ENCODE assay signal across 8 cellular contexts in the genomic region with DNA sequence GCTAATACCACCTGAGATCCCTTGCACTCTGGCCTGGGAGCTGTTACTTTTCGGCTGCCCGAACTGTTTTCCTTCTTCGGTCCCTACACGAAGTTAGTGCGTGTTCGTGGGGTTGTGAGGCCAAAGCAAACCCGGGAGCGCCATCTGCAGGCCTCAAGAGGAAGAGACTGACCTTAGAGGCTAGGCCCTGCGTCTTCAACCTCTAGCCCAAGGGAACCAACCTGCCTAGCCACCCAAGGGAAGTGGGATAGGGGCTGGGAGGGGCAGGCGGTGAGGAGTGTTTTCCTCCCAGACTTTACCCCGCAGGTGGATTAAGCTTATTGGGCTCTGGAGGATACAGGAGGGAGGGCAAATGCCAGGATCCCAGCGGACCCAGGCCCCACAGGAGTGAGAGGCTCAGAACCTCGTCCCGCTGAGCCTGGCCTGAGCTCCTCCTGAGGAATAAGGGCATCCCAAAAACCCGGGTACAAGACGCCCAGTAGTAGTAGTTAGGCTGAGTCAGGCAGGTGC. TPM values are rescaled to one million over a fixed set of nuclear protein-coding genes. Genes with fewer than 3 reads are reported as not detected.
A peak's percentile ranks its signal among the peaks of the same experiment; 100 is the strongest.
DNase-seq lines count a peak whose midpoint lies in the region; ATAC-seq and TF ChIP-seq lines count a peak whose summit lies in the region.

No MANE protein-coding gene starts in this region.

- H3K9me3 ChIP-seq in PC-3 (ENCODE audit: low read length) (no peaks in the 10 kb centered on the region), gastrocnemius medialis (no peaks in the 10 kb centered on the region)

- H3K27ac ChIP-seq in PC-3 (ENCODE audit: low read length) (no peak overlapping the region), gastrocnemius medialis (no peak overlapping the region)

- H3K36me3 ChIP-seq in PC-3 (ENCODE audit: low read depth, low read length) (no peaks in the 10 kb centered on the region; the same call in 1 of the 2 replicates), gastrocnemius medialis (no peaks in the 10 kb centered on the region)

- peak overlapping the region; percentile 65; the same call in 1 of the 2 replicates for H3K4me2 ChIP-seq in PC-3 (ENCODE audit: low read length)

- intact Hi-C loops in PC-3 (cut with micrococcal nuclease): loop anchor here (10.0 kb wide), 1 partner anchor 131 kb away; no protein-coding TSS in a partner anchor
- intact Hi-C loops in left cardiac atrium (cut with DNase I): no loop called here
- intact Hi-C loops in gastrocnemius medialis (cut with DNase I; ENCODE audit: low total_unique reads): no loop called here

- H3K4me1 ChIP-seq in PC-3 (ENCODE audit: insufficient read depth, low read length): no peaks in the 10 kb centered on the region
- peaks cover 39 to 53% of the 10 kb centered on the region in 2 donors for H3K4me1 ChIP-seq in gastrocnemius medialis

- H3K4me3 ChIP-seq in HFF-Myc (replicated peaks; ENCODE audit: low read depth, low read length) (no peak overlapping the region), PC-3 (ENCODE audit: low read length) (peak overlapping the region; percentile 33; the same call in 1 of the 2 replicates), gastrocnemius medialis (peak overlapping the region in 1 of 4 donors; percentile 52)

- H3K9ac ChIP-seq in PC-3 (ENCODE audit: low read length): no peak overlapping the region

- DNase-seq in DMS 273 (lab: John Stamatoyannopoulos, UW; ENCODE audit: unreplicated experiment): peak; percentile 66
- DNase-seq in HFF-Myc (ENCODE audit: extremely low read depth, low read depth): peak; percentile 16
- DNase-seq in PC-3: peak; percentile 50
- peak; percentile 51 for DNase-seq in activated naive CD4-positive, alpha-beta T cell treated with anti-CD3 and anti-CD28 coated beads, Interleukin-2, amount 50 U/mL, for 16 hours
- DNase-seq in left cardiac atrium: peak; percentile 43
- peak in 1 of 2 donors; percentile 19 for DNase-seq in gastrocnemius medialis

- H3K79me2 ChIP-seq in PC-3 (ENCODE audit: low read length): no peaks in the 10 kb centered on the region

- H3F3A ChIP-seq in PC-3 (ENCODE audit: low read length, unreplicated experiment): no peaks in the 10 kb centered on the region

- peak; percentile 79 for TF ChIP-seq CTCF in HFF-Myc (IDR thresholded peaks at IDR 0.05; ENCODE audit: low read depth, low read length, missing control alignments)
- peak; percentile 68 for TF ChIP-seq CTCF in PC-3 (conservative IDR thresholded peaks at IDR 0.05; ENCODE audit: low read depth, low read length)
- TF ChIP-seq CTCF in gastrocnemius medialis (IDR thresholded peaks at IDR 0.05 in 4 of 5, conservative IDR thresholded peaks at IDR 0.05 in 1 of 5): peak in 4 of 5 experiments; percentile 34 to 58 (median 38)

- no peaks in the 10 kb centered on the region for H3K9me2 ChIP-seq in PC-3 (replicated peaks; ENCODE audit: low read length)

- CTCF ChIA-PET in PC-3 (lab: Charles Lee): no interaction called here

- POLR2A ChIA-PET in PC-3 (lab: Charles Lee; ENCODE audit: unreplicated experiment): no interaction called here

- TF ChIP-seq POLR2A in gastrocnemius medialis (IDR thresholded peaks at IDR 0.05): no peak

- H4K20me1 ChIP-seq in PC-3 (ENCODE audit: low read length): no peaks in the 10 kb centered on the region

- BruUV-seq in PC-3 (replicated peaks; lab: Mats Ljungman, UMichigan): no TSS peak

- H3K27me3 ChIP-seq in PC-3 (ENCODE audit: low read length) (peaks cover 97% of the 10 kb centered on the region), gastrocnemius medialis (peaks cover 92 to 100% (median 99%) of the 10 kb centered on the region in 3 donors)

- in situ Hi-C loops in gastrocnemius medialis (cut with MboI; ENCODE audit: low sequenced_read_pairs in 4 of 4): no loop called here

- H2AFZ ChIP-seq in PC-3 (ENCODE audit: low read length): no peak overlapping the region; the same call in 1 of the 2 replicates

- ATAC-seq in PC-3: peak; percentile 57
- ATAC-seq in left cardiac atrium: peak; percentile 60 to 67
- peak in 1 of 2 donors; percentile 76 for ATAC-seq in gastrocnemius medialis
- no peak for ATAC-seq in GM18858 (IDR thresholded peaks at IDR 0.05; ENCODE audit: unreplicated experiment)
- ATAC-seq in GM21825 (IDR thresholded peaks at IDR 0.05; ENCODE audit: unreplicated experiment): no peak

RNA-seq across cellular contexts. Expression of a gene that starts 1.7 kb away (rescaled TPM):
- total RNA-seq in PC-3 (2014; rRNA removed): not detected in 2 replicates
- total RNA-seq in left cardiac atrium: not detected
- not detected for total RNA-seq in gastrocnemius medialis

Comparison
In these comparisons a context has a peak if more than half of its experiments do, and no peak if none do; other contexts are left out.
1. ATAC-seq: peak in PC-3 (single experiment) and left cardiac atrium (2 of 2); none in GM18858 (single experiment) and GM21825 (single experiment).
2. Peak in every context shown above with its lines, with median percentiles within 50 percentile points of each other: CTCF ChIP-seq.